ENCODE assay signal across 8 cellular contexts in the genomic region with DNA sequence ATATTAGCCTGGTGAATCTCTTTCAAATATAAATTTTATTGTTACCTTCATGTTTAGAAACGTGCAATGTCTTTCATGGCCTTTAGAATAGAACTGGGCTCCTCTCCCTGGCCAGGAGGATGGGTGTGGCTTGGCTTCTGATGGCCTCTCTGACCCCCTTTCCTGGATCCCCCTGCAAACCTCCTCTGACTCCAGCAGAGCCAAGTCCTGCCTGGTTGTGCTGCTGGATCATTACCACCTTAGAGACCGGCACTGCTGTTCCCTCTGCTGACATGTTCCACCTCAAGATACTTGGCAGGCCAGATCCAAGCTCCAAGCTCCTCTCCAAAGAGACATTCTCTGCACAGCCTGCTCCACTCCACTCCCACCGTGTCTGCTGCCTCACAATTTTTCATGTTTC.
"Had no signal": no experiment of that assay in that cellular context is flagged by ENCODE, and none has a peak within 500 bp of the region (broad histone marks: within the 10 kb centered on the region; RNA-seq: fewer than 3 reads in every experiment).

No MANE protein-coding gene starts in this region.

- H3K4me1 Mint-ChIP-seq: IgD-negative memory B cell had no signal

- H3K4me3 ChIP-seq: GM23248, HAP-1 had no signal

- H3K4me3 Mint-ChIP-seq: HFFc6, IgD-negative memory B cell had no signal

- H2AFZ ChIP-seq: GM23248 had no signal

- H3K4me1 ChIP-seq: HAP-1 had no signal

- DNase-seq: GM23248, HFFc6, KBM-7 had no signal

- H3K27ac ChIP-seq: GM23248, HL-60 had no signal

- H3K27ac Mint-ChIP-seq: HFFc6 had no signal

- H3K36me3 ChIP-seq: HAP-1 had no signal

- ATAC-seq: HCT116, HepG2 had no signal

- H3K9me3 ChIP-seq: HAP-1 had no signal

- H3K9ac ChIP-seq: GM23248 had no signal

- H3K27me3 Mint-ChIP-seq: IgD-negative memory B cell had no signal

- H3K36me3 Mint-ChIP-seq: IgD-negative memory B cell had no signal
